Comparison of ENCODE assay signal across 8 cellular contexts in the genomic region with DNA sequence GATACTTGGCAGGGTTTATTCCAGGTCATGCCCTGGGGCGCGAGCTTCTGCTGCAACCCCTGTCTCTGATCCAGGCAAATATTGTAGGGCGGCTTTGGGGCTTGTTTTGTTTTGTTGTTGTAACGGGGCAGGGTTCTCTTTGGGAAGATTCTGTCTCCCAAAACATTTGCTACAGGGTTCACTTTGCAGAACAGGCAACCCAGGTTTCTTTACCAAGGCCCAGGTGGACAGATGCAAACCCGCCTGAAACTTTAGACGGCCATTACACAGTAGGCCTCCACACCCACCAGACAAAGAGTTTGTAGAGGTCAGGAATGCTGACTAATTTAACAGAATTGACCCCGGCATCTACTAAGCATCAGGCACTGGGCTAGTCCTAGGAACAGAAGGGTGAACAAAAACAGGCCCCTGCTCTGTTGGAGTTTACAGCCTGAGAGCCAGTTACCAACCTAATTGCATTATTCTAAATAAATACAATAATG. TPM values are rescaled to one million over a fixed set of nuclear protein-coding genes. Genes with fewer than 3 reads are reported as not detected.
A peak's percentile ranks its signal among the peaks of the same experiment; 100 is the strongest.
DNase-seq lines count a peak whose midpoint lies in the region; ATAC-seq, FAIRE-seq and TF ChIP-seq lines count a peak whose summit lies in the region.

No MANE protein-coding gene starts in this region.

- H3K27me3 ChIP-seq in right atrium auricular region (no peaks in the 10 kb centered on the region), astrocyte (ENCODE audit: insufficient read depth, low read length) (peaks cover 2% of the 10 kb centered on the region)

- H3K36me3 ChIP-seq in right atrium auricular region (no peaks in the 10 kb centered on the region), astrocyte (ENCODE audit: insufficient read depth, low read length) (no peaks in the 10 kb centered on the region), urinary bladder (ENCODE audit: insufficient read depth) (no peaks in the 10 kb centered on the region)

- H3K4me1 ChIP-seq in right atrium auricular region (peaks cover 0 to 33% of the 10 kb centered on the region in 2 donors), astrocyte (ENCODE audit: insufficient read depth, low read length) (peaks cover 22% of the 10 kb centered on the region), urinary bladder (ENCODE audit: insufficient read depth) (no peaks in the 10 kb centered on the region)

- H2AFZ ChIP-seq in astrocyte (ENCODE audit: low read depth, low read length), result peak overlapping the region; percentile 96

- H3K4me1 Mint-ChIP-seq in astrocyte (ENCODE audit: low read depth, unreplicated experiment), result peaks cover 16% of the 10 kb centered on the region
- H3K4me1 Mint-ChIP-seq in memory B cell, result peaks cover 35% of the 10 kb centered on the region

- no peak for DNase-seq in right atrium auricular region (ENCODE audit: low spot score)
- no peak for DNase-seq in left cardiac atrium
- no peak for DNase-seq in astrocyte (ENCODE audit: low read depth)
- no peak for DNase-seq in memory B cell (ENCODE audit: low spot score in 2 of 2)
- no peak for DNase-seq in GM19238 (ENCODE audit: insufficient read length, low spot score)
- no peak for DNase-seq in HK-2 (ENCODE audit: unreplicated experiment)
- no peak for DNase-seq in occipital lobe (lab: John Stamatoyannopoulos, UW)

- H3K27me3 Mint-ChIP-seq in astrocyte (ENCODE audit: low read depth, unreplicated experiment) (peaks cover 7% of the 10 kb centered on the region), memory B cell (no peaks in the 10 kb centered on the region)

- ATAC-seq in left cardiac atrium (no peak), memory B cell (ENCODE audit: low read depth) (no peak)

- peaks cover 4% of the 10 kb centered on the region for H3K79me2 ChIP-seq in astrocyte (ENCODE audit: insufficient read depth, low read length)

- H3K9me3 Mint-ChIP-seq in astrocyte (ENCODE audit: unreplicated experiment) (no peaks in the 10 kb centered on the region), memory B cell (no peaks in the 10 kb centered on the region)

- H3K9me3 ChIP-seq in right atrium auricular region, result no peaks in the 10 kb centered on the region
- no peaks in the 10 kb centered on the region for H3K9me3 ChIP-seq in astrocyte (ENCODE audit: insufficient read depth, low read depth, low read length)

- TF ChIP-seq CTCF in right atrium auricular region (IDR thresholded peaks at IDR 0.05) (no peak), astrocyte (IDR thresholded peaks at IDR 0.05; ENCODE audit: insufficient read depth, low read depth, low read length) (no peak)

- no peaks in the 10 kb centered on the region for H3K36me3 Mint-ChIP-seq in astrocyte (ENCODE audit: low read depth, unreplicated experiment)
- no peaks in the 10 kb centered on the region for H3K36me3 Mint-ChIP-seq in memory B cell

- FAIRE-seq in astrocyte (lab: Jason Lieb, UNC), result no peak

- intact Hi-C loops in left cardiac atrium (cut with DNase I), result no loop called here

- H4K20me1 ChIP-seq in astrocyte (ENCODE audit: insufficient read depth, low read length), result peaks cover 5% of the 10 kb centered on the region

- 28% methylated on average over 7 of the region's 7 CpGs for WGBS in urinary bladder

- H3K9ac ChIP-seq in astrocyte (ENCODE audit: low read length), result peak overlapping the region; percentile 86

- peak overlapping the region; percentile 56 for H3K27ac Mint-ChIP-seq in astrocyte (ENCODE audit: unreplicated experiment)
- H3K27ac Mint-ChIP-seq in memory B cell, result peak overlapping the region; percentile 97

- H3K27ac ChIP-seq in right atrium auricular region (peak overlapping the region; percentile 88), astrocyte (ENCODE audit: low read depth, low read length) (no peak overlapping the region), urinary bladder (ENCODE audit: low read depth) (no peak overlapping the region)

- peak overlapping the region; percentile 83 for H3K4me2 ChIP-seq in astrocyte (ENCODE audit: low read length)

- H3K4me3 Mint-ChIP-seq in astrocyte (ENCODE audit: unreplicated experiment), result peak overlapping the region; percentile 85
- peak overlapping the region; percentile 95 for H3K4me3 Mint-ChIP-seq in memory B cell

- H3K4me3 ChIP-seq in right atrium auricular region, result peak overlapping the region in 1 of 2 donors; percentile 72
- peak overlapping the region; percentile 72 for H3K4me3 ChIP-seq in astrocyte (ENCODE audit: insufficient read depth, low read depth, low read length)
- H3K4me3 ChIP-seq in urinary bladder (ENCODE audit: low read depth, low read length), result peak overlapping the region; percentile 66

RNA-seq across cellular contexts. Expression of a gene that starts 0.6 kb away (rescaled TPM):
- total RNA-seq in right atrium auricular region, result 10 to 100 TPM; 32.4 to 48.9 TPM
- total RNA-seq in left cardiac atrium, result 10 to 100 TPM; 23.9 to 55.7 TPM
- total RNA-seq in astrocyte, result 12.1 and 15.2 TPM in 2 replicates
- 48.9 TPM for total RNA-seq in urinary bladder
- 7.8 TPM for polyA plus RNA-seq in urinary bladder
- 26.7 TPM for total RNA-seq in occipital lobe

Comparison
In these comparisons a context has a peak if more than half of its experiments do, and no peak if none do; other contexts are left out.
1. H3K27ac ChIP-seq: peak in right atrium auricular region (2 of 2); none in astrocyte (single experiment) and urinary bladder (single experiment).